ENCODE assay signal across 8 cellular contexts in genomic region chr5:87411586-87412416, GRCh38. TPM values are rescaled to one million over a fixed set of nuclear protein-coding genes. Genes with fewer than 3 reads are reported as not detected.
DNase-seq lines count a peak whose midpoint lies in the region; ATAC-seq and TF ChIP-seq lines count a peak whose summit lies in the region.

No MANE protein-coding gene starts in this region.

- peak overlapping the region; percentile 81 for H3K27ac ChIP-seq in SK-N-MC

- H3K36me3 Mint-ChIP-seq in chondrocyte (ENCODE audit: low read depth) = peaks cover 17% of the 10 kb centered on the region
- peaks cover 33% of the 10 kb centered on the region for H3K36me3 Mint-ChIP-seq in stimulated activated memory B cell treated with anti-CD40 and anti-IgM and Interleukin-4, amounts not matched to agents 10 μg/mL and 1 μg/mL and 100 μg/mL, for 72 hours

- H3K4me1 Mint-ChIP-seq in chondrocyte (ENCODE audit: low read depth) = peaks cover 24% of the 10 kb centered on the region
- H3K4me1 Mint-ChIP-seq in stimulated activated memory B cell treated with anti-CD40 and anti-IgM and Interleukin-4, amounts not matched to agents 10 μg/mL and 1 μg/mL and 100 μg/mL, for 72 hours = peaks cover 50% of the 10 kb centered on the region

- DNase-seq in AG10803 (ENCODE audit: low read depth) = peak; percentile 42
- DNase-seq in SK-N-MC (ENCODE audit: low read depth, low spot score) = no peak
- DNase-seq in chondrocyte (ENCODE audit: low spot score) = no peak
- peak; percentile 48 for DNase-seq in left lobe of liver (ENCODE audit: low spot score)
- no peak for DNase-seq in NK-92 (lab: John Stamatoyannopoulos, UW; ENCODE audit: unreplicated experiment)

- H3K36me3 ChIP-seq in SK-N-MC (ENCODE audit: insufficient read depth, low read length) = peaks cover 44% of the 10 kb centered on the region

- no peaks in the 10 kb centered on the region for H3K27me3 Mint-ChIP-seq in chondrocyte (ENCODE audit: low read depth)
- H3K27me3 Mint-ChIP-seq in stimulated activated memory B cell treated with anti-CD40 and anti-IgM and Interleukin-4, amounts not matched to agents 10 μg/mL and 1 μg/mL and 100 μg/mL, for 72 hours = no peaks in the 10 kb centered on the region

- H3K4me3 Mint-ChIP-seq in chondrocyte (ENCODE audit: unreplicated experiment) = peak overlapping the region; percentile 88
- H3K4me3 Mint-ChIP-seq in stimulated activated memory B cell treated with anti-CD40 and anti-IgM and Interleukin-4, amounts not matched to agents 10 μg/mL and 1 μg/mL and 100 μg/mL, for 72 hours = peak overlapping the region; percentile 99

- TF ChIP-seq CTCF in AG10803 (conservative IDR thresholded peaks at IDR 0.05; ENCODE audit: low read length) = no peak
- no peak for TF ChIP-seq CTCF in chondrocyte (IDR thresholded peaks at IDR 0.05)

- no peaks in the 10 kb centered on the region for H3K9me3 Mint-ChIP-seq in chondrocyte (ENCODE audit: low read depth)
- H3K9me3 Mint-ChIP-seq in stimulated activated memory B cell treated with anti-CD40 and anti-IgM and Interleukin-4, amounts not matched to agents 10 μg/mL and 1 μg/mL and 100 μg/mL, for 72 hours = no peaks in the 10 kb centered on the region

- peak overlapping the region; percentile 98 for H3K27ac Mint-ChIP-seq in chondrocyte (ENCODE audit: unreplicated experiment)
- peak overlapping the region; percentile 95 for H3K27ac Mint-ChIP-seq in stimulated activated memory B cell treated with anti-CD40 and anti-IgM and Interleukin-4, amounts not matched to agents 10 μg/mL and 1 μg/mL and 100 μg/mL, for 72 hours

- H3K9me3 ChIP-seq in SK-N-MC (ENCODE audit: low read depth, low read length) = no peaks in the 10 kb centered on the region

- peak overlapping the region; percentile 99 for H3K4me3 ChIP-seq in AG10803 (ENCODE audit: low read length)
- H3K4me3 ChIP-seq in SK-N-MC = peak overlapping the region; percentile 99

- H3K9ac ChIP-seq in SK-N-MC (ENCODE audit: insufficient read length) = peak overlapping the region; percentile 97

- ATAC-seq in GM18508 (IDR thresholded peaks at IDR 0.05; ENCODE audit: insufficient read depth, unreplicated experiment) (peak; percentile 2), HG03103 (IDR thresholded peaks at IDR 0.05; ENCODE audit: low read depth, unreplicated experiment) (peak; percentile 15), left lobe of liver (peak; percentile 43)
- peak; percentile 9 for ATAC-seq in stimulated activated memory B cell treated with anti-CD40 and anti-IgM and Interleukin-4, amounts not matched to agents 10 μg/mL and 1 μg/mL and 100 μg/mL, for 72 hours

RNA-seq across cellular contexts. Expression of gene CCNH, which starts 0.9 kb away (rescaled TPM):
- total RNA-seq in chondrocyte (23.1 to 30.3 TPM (median 25.3 TPM) in 3 replicates), left lobe of liver (19.2 TPM)

Comparison
In these comparisons a context has a peak if more than half of its experiments do, and no peak if none do; other contexts are left out.
1. DNase-seq: peak in AG10803 (single experiment) and left lobe of liver (single experiment); none in SK-N-MC (single experiment), chondrocyte (single experiment) and NK-92 (single experiment).
2. Peak in every context shown above with its lines, with median percentiles within 50 percentile points of each other: ATAC-seq.